Comparison of ENCODE assay signal across 8 cellular contexts in genomic region chr18:2657788-2658458, GRCh38. TPM values are rescaled to one million over a fixed set of nuclear protein-coding genes. Genes with fewer than 3 reads are reported as not detected.
A peak's percentile ranks its signal among the peaks of the same experiment; 100 is the strongest.
DNase-seq lines count a peak whose midpoint lies in the region; ATAC-seq and TF ChIP-seq lines count a peak whose summit lies in the region.

No MANE protein-coding gene starts in this region.

- intact Hi-C loops in left lung (cut with DNase I): no loop called here

- H3K9me3 ChIP-seq in left lung (no peaks in the 10 kb centered on the region), upper lobe of left lung (no peaks in the 10 kb centered on the region)

- H3K4me1 ChIP-seq in left lung: peaks cover 12 to 69% of the 10 kb centered on the region in 2 donors
- peaks cover 19 to 46% (median 31%) of the 10 kb centered on the region in 4 donors for H3K4me1 ChIP-seq in upper lobe of left lung

- peak overlapping the region in 1 of 2 donors; percentile 96 for H3K4me3 ChIP-seq in left lung
- peak overlapping the region; percentile 14 to 99 (median 85) for H3K4me3 ChIP-seq in upper lobe of left lung

- no peak for TF ChIP-seq POLR2A in upper lobe of left lung (IDR thresholded peaks at IDR 0.05)

- ATAC-seq in left lung (peak; percentile 8), upper lobe of left lung (ENCODE audit: low FRiP score in 2 of 2) (no peak), GM19351 (IDR thresholded peaks at IDR 0.05; ENCODE audit: unreplicated experiment) (no peak)

- peak; percentile 82 for DNase-seq in ELR (ENCODE audit: low read depth)
- DNase-seq in M059J (ENCODE audit: low read depth): peak; percentile 86
- DNase-seq in amniotic epithelial cell (ENCODE audit: low read depth): peak; percentile 76
- no peak for DNase-seq in left lung
- DNase-seq in upper lobe of left lung: no peak
- no peak for DNase-seq in SK-N-DZ (ENCODE audit: low spot score)
- DNase-seq in stimulated activated CD4-positive, alpha-beta T cell treated with anti-CD3 and anti-CD28 coated beads, Interleukin-4, amount 100 ng/mL, for 24 hours: no peak

- H3K36me3 ChIP-seq in left lung (no peaks in the 10 kb centered on the region), upper lobe of left lung (no peaks in the 10 kb centered on the region)

- 49 to 51% methylated on average over 12 of the region's 12 CpGs for WGBS in upper lobe of left lung, 2 donors

- no peak for TF ChIP-seq EP300 in upper lobe of left lung (IDR thresholded peaks at IDR 0.05)

- peak overlapping the region; percentile 96 to 99 for H3K27ac ChIP-seq in left lung
- H3K27ac ChIP-seq in upper lobe of left lung: peak overlapping the region; percentile 13 to 99 (median 98)

- H3K27me3 ChIP-seq in left lung (no peaks in the 10 kb centered on the region), upper lobe of left lung (no peaks in the 10 kb centered on the region)

- TF ChIP-seq CTCF in left lung (IDR thresholded peaks at IDR 0.05): no peak
- TF ChIP-seq CTCF in upper lobe of left lung (IDR thresholded peaks at IDR 0.05): no peak

RNA-seq across cellular contexts. Expression of gene SMCHD1, which starts 2.4 kb away (rescaled TPM):
- total RNA-seq in M059J (2014; rRNA removed; shearing (Covaris generic)): 35.4 and 38.3 TPM in 2 replicates
- total RNA-seq in left lung (10 to 100 TPM; 42.3 to 73.0 TPM), upper lobe of left lung (100 to 1,000 TPM in 2 of 6 donors, 10 to 100 TPM in 4; 39.2 to 157 (median 58.9) TPM)
- polyA plus RNA-seq in SK-N-DZ (2014; cell fraction: cytosol; rRNA removed): 28.2 and 30.5 TPM in 2 replicates
- polyA plus RNA-seq in SK-N-DZ (2014; cell fraction: nucleus; rRNA removed): 44.4 and 49.7 TPM in 2 replicates

Comparison
In these comparisons a context has a peak if more than half of its experiments do, and no peak if none do; other contexts are left out.
1. DNase-seq: peak in ELR (single experiment), M059J (single experiment) and amniotic epithelial cell (single experiment); none in left lung (0 of 2), upper lobe of left lung (0 of 2), SK-N-DZ (single experiment) and stimulated activated CD4-positive, alpha-beta T cell treated with anti-CD3 and anti-CD28 coated beads, Interleukin-4, amount 100 ng/mL, for 24 hours (single experiment).